In genomic region chr19:1401138-1401888, GRCh38 we compare ENCODE assay signal across 1 cellular context.
TF ChIP-seq lines count a peak whose summit lies in the region.

TSS of gene GAMT (minus strand) at chr19:1401542. CDS start at chr19:1401476, 66 bp downstream.

TF ChIP-seq in HepG2, 621 proteins besides CTCF, POLR2A, EP300 and RAD21 (continued from another document and continues in another):
- TF ChIP-seq FUBP1 (CRISPR knock-in tag; IDR thresholded peaks at IDR 0.05; ENCODE audit: borderline replicate concordance), result no peak
- no peak for TF ChIP-seq LCORL (IDR thresholded peaks at IDR 0.05)
- 0 out of 2 replicates have a peak, but pooled peaks have one; percentile 3 for TF ChIP-seq LCORL (CRISPR knock-in tag; IDR thresholded peaks at IDR 0.05)
- TF ChIP-seq RFXANK (CRISPR knock-in tag; IDR thresholded peaks at IDR 0.05), result no peak
- TF ChIP-seq ZNF180 (CRISPR knock-in tag; IDR thresholded peaks at IDR 0.05; ENCODE audit: borderline replicate concordance, low read depth), result no peak
- TF ChIP-seq, protein P1, sequence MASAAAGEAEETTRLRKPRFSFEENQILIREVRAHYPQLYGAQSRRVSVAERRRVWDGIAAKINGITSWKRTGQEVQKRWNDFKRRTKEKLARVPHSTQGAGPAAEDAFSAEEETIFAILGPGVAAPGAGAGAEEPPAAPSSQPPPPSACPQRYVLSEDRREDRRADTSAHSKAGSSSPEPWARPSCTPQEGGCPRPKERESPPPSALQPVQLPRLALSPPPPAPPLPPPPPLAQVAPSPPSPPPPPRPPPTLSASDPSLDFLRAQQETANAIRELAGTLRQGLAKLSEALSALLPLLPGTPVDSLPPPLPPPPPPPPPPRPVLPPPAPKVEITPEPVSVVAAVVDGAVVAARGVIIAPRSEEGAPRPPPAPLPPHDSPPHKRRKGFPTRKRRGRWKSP (CRISPR knock-in tag; IDR thresholded peaks at IDR 0.05), result no peak
- TF ChIP-seq ETV6 (CRISPR knock-in tag; conservative IDR thresholded peaks at IDR 0.05), result peak; percentile 74
- no peak for TF ChIP-seq ZNF550 (CRISPR knock-in tag; IDR thresholded peaks at IDR 0.05; ENCODE audit: borderline replicate concordance)
- TF ChIP-seq, protein P2, sequence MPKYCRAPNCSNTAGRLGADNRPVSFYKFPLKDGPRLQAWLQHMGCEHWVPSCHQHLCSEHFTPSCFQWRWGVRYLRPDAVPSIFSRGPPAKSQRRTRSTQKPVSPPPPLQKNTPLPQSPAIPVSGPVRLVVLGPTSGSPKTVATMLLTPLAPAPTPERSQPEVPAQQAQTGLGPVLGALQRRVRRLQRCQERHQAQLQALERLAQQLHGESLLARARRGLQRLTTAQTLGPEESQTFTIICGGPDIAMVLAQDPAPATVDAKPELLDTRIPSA (CRISPR knock-in tag; IDR thresholded peaks at IDR 0.05; ENCODE audit: borderline replicate concordance), result 0 out of 2 replicates have a peak, but pooled peaks have one; percentile 73
- no peak for TF ChIP-seq GATAD1 (CRISPR knock-in tag; IDR thresholded peaks at IDR 0.05)
- TF ChIP-seq ZFY (CRISPR knock-in tag; IDR thresholded peaks at IDR 0.05), result peak; percentile 80
- TF ChIP-seq ZNF547 (CRISPR knock-in tag; IDR thresholded peaks at IDR 0.05), result 0 out of 2 replicates have a peak, but pooled peaks have one; percentile 49
- TF ChIP-seq ZBTB10 (CRISPR knock-in tag; IDR thresholded peaks at IDR 0.05; ENCODE audit: borderline replicate concordance), result no peak
- peak; percentile 35; the same call in 1 of the 2 replicates for TF ChIP-seq GABPB1 (CRISPR knock-in tag; IDR thresholded peaks at IDR 0.05)
- TF ChIP-seq, protein P3, sequence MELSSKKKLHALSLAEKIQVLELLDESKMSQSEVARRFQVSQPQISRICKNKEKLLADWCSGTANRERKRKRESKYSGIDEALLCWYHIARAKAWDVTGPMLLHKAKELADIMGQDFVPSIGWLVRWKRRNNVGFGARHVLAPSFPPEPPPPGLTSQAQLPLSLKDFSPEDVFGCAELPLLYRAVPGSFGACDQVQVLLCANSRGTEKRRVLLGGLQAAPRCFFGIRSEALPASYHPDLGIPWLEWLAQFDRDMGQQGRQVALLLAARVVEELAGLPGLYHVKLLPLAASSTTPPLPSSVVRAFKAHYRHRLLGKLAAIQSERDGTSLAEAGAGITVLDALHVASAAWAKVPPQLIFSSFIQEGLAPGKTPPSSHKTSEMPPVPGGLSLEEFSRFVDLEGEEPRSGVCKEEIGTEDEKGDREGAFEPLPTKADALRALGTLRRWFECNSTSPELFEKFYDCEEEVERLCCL (CRISPR knock-in tag; IDR thresholded peaks at IDR 0.05; ENCODE audit: borderline replicate concordance), result no peak
- no peak for TF ChIP-seq KDM4B (CRISPR knock-in tag; IDR thresholded peaks at IDR 0.05)
- TF ChIP-seq ATF7 (IDR thresholded peaks at IDR 0.05), result no peak
- TF ChIP-seq ATF7 (CRISPR knock-in tag; IDR thresholded peaks at IDR 0.05), result no peak
- no peak for TF ChIP-seq ZFP82 (CRISPR knock-in tag; IDR thresholded peaks at IDR 0.05; ENCODE audit: borderline replicate concordance)
- TF ChIP-seq RBM39 (IDR thresholded peaks at IDR 0.05; ENCODE audit: low read depth, low read length, poor library complexity, severe bottlenecking), result no peak
- no peak for TF ChIP-seq ZKSCAN5 (CRISPR knock-in tag; IDR thresholded peaks at IDR 0.05)
- 0 out of 2 replicates have a peak, but pooled peaks have one; percentile 20 for TF ChIP-seq SP2 (CRISPR knock-in tag; IDR thresholded peaks at IDR 0.05)
- 0 out of 2 replicates have a peak, but pooled peaks have one; percentile 72 for TF ChIP-seq WIZ (CRISPR knock-in tag; IDR thresholded peaks at IDR 0.05)
- TF ChIP-seq ZNF34 (CRISPR knock-in tag; IDR thresholded peaks at IDR 0.05; ENCODE audit: borderline replicate concordance), result no peak
- TF ChIP-seq TFDP2 (CRISPR knock-in tag; IDR thresholded peaks at IDR 0.05), result no peak; the same call in 1 of the 2 replicates
- no peak for TF ChIP-seq HNRNPK (IDR thresholded peaks at IDR 0.05; ENCODE audit: low read depth, low read length, poor library complexity, severe bottlenecking)
- no peak for TF ChIP-seq LBX2 (CRISPR knock-in tag; IDR thresholded peaks at IDR 0.05; ENCODE audit: borderline replicate concordance)
- peak; percentile 39 for TF ChIP-seq HNRNPLL (IDR thresholded peaks at IDR 0.05; ENCODE audit: low read depth, low read length, poor library complexity, severe bottlenecking)
- TF ChIP-seq NCOA5 (CRISPR knock-in tag; IDR thresholded peaks at IDR 0.05), result no peak
- no peak for TF ChIP-seq GLI4 (CRISPR knock-in tag; IDR thresholded peaks at IDR 0.05; ENCODE audit: borderline replicate concordance)
- TF ChIP-seq ETS1 (CRISPR knock-in tag; IDR thresholded peaks at IDR 0.05), result no peak
- TF ChIP-seq, protein P4, sequence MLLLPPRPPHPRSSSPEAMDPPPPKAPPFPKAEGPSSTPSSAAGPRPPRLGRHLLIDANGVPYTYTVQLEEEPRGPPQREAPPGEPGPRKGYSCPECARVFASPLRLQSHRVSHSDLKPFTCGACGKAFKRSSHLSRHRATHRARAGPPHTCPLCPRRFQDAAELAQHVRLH (CRISPR knock-in tag; IDR thresholded peaks at IDR 0.05; ENCODE audit: borderline replicate concordance, low read depth), result no peak
- no peak for TF ChIP-seq SRSF9 (IDR thresholded peaks at IDR 0.05; ENCODE audit: borderline replicate concordance, insufficient read depth, low read depth, low read length, poor library complexity, severe bottlenecking)
- no peak; the same call in 1 of the 2 replicates for TF ChIP-seq ZNF430 (CRISPR knock-in tag; IDR thresholded peaks at IDR 0.05)
- TF ChIP-seq HNRNPH1 (optimal IDR thresholded peaks at IDR 0.05; ENCODE audit: low read depth, low read length), result no peak
- TF ChIP-seq NFATC3 (CRISPR knock-in tag; IDR thresholded peaks at IDR 0.05), result no peak
- no peak; the same call in 1 of the 2 replicates for TF ChIP-seq ZBTB3 (CRISPR knock-in tag; IDR thresholded peaks at IDR 0.05; ENCODE audit: borderline replicate concordance, low read depth)
- peak; percentile 40 for TF ChIP-seq ZBTB14 (CRISPR knock-in tag; IDR thresholded peaks at IDR 0.05)
- TF ChIP-seq ZFP62 (CRISPR knock-in tag; IDR thresholded peaks at IDR 0.05), result no peak
- 0 out of 2 replicates have a peak, but pooled peaks have one; percentile 11 for TF ChIP-seq THAP11 (CRISPR knock-in tag; IDR thresholded peaks at IDR 0.05)
- TF ChIP-seq MAZ (IDR thresholded peaks at IDR 0.05; ENCODE audit: borderline replicate concordance, low read depth, low read length), result 0 out of 2 replicates have a peak, but pooled peaks have one; percentile 22
- TF ChIP-seq MAZ (CRISPR knock-in tag; IDR thresholded peaks at IDR 0.05; ENCODE audit: low read depth), result no peak
- TF ChIP-seq ZNF333 (CRISPR knock-in tag; IDR thresholded peaks at IDR 0.05; ENCODE audit: borderline replicate concordance), result peak; percentile 9; the same call in 1 of the 2 replicates
- TF ChIP-seq HMGXB4 (CRISPR knock-in tag; IDR thresholded peaks at IDR 0.05; ENCODE audit: borderline replicate concordance in 1 of 2, low read depth in 1 of 2), result peak in 1 of 2 experiments; percentile 41; a peak in 1 of 4 replicates
- TF ChIP-seq ZSCAN5A (CRISPR knock-in tag; IDR thresholded peaks at IDR 0.05; ENCODE audit: borderline replicate concordance), result no peak
- 0 out of 2 replicates have a peak, but pooled peaks have one; percentile 11 for TF ChIP-seq ZNF713 (CRISPR knock-in tag; IDR thresholded peaks at IDR 0.05)
- no peak for TF ChIP-seq POGK (CRISPR knock-in tag; conservative IDR thresholded peaks at IDR 0.05)
